ENCODE assay signal across 11 cellular contexts in the genomic region with DNA sequence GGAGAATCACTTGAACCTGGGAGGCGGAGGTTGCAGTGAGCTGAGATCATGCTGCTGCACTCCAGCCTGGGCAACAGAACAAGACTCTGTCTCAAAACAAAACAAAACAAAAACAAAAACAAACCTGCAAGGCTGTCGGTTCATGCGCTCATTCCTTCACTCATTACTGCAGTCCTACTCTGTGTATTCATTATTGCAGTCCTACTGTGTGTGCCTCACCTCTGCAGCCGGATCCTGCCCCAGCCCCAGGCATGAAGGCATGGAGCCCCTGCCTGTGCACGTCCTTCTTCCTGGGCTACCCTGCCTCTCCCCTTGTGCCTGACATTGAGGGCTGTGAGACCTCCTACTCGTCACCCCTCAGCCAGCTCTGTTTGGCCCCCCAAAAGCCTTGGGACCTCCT. TPM values are rescaled to one million over a fixed set of nuclear protein-coding genes. Genes with fewer than 3 reads are reported as not detected.
"Had no signal": no experiment of that assay in that cellular context is flagged by ENCODE, and none has a peak within 500 bp of the region (broad histone marks: within the 10 kb centered on the region; RNA-seq: fewer than 3 reads in every experiment).

No MANE protein-coding gene starts in this region.

- H3K9me3 Mint-ChIP-seq: mesothelial cell of epicardium; natural killer cell treated with Interleukin-12 subunit alpha and Interleukin-12 subunit beta and Interleukin-15 and Interleukin-18, amount 100 ng/mL, for 72 hours had no signal

- H3K4me3 ChIP-seq: heart left ventricle, psoas muscle, sigmoid colon, skin epidermis, stomach, thoracic aorta, transverse colon had no signal

- H3K36me3 Mint-ChIP-seq: mesothelial cell of epicardium; natural killer cell treated with Interleukin-12 subunit alpha and Interleukin-12 subunit beta and Interleukin-15 and Interleukin-18, amount 100 ng/mL, for 72 hours had no signal

- H3K27me3 ChIP-seq: heart left ventricle, sigmoid colon, stomach, transverse colon had no signal

- H3K4me1 Mint-ChIP-seq: mesothelial cell of epicardium had no signal

- H3K36me3 ChIP-seq: heart left ventricle, sigmoid colon, stomach, thoracic aorta, transverse colon had no signal

- H3K9me3 ChIP-seq: heart left ventricle, psoas muscle, sigmoid colon, stomach, thoracic aorta, transverse colon had no signal

- H3K27ac ChIP-seq: heart left ventricle, psoas muscle, sigmoid colon, skin epidermis, stomach, thoracic aorta, transverse colon had no signal

- H3K4me3 Mint-ChIP-seq: mesothelial cell of epicardium; natural killer cell treated with Interleukin-12 subunit alpha and Interleukin-12 subunit beta and Interleukin-15 and Interleukin-18, amount 100 ng/mL, for 72 hours had no signal

- H3K27ac Mint-ChIP-seq: mesothelial cell of epicardium; natural killer cell treated with Interleukin-12 subunit alpha and Interleukin-12 subunit beta and Interleukin-15 and Interleukin-18, amount 100 ng/mL, for 72 hours had no signal

RNA-seq across cellular contexts. Expression of a gene that starts 57.6 kb away (rescaled TPM):
- polyA plus RNA-seq: fibroblast of lung, heart left ventricle, mammary epithelial cell, psoas muscle, stomach had no signal
